Comparison of ENCODE assay signal across 1 cellular context in the genomic region with DNA sequence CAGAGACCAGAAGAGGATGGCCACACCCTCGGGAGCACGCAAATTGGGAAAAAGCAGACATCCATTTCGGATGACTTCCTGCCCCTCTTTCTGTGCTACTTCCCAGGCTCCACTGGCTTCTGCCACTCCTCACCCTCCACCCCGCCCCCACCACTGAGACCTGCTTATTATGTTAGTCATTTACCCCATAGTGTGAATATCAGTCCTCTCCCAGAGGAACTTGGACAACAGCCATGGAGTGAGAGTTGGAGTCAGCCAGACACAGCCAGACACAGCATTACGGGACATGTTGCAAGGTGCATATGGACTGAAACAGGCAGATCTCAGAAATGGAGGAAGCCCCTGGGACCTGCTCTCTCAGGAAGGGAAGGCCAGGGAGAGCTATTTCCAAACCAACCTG.
TF ChIP-seq lines count a peak whose summit lies in the region.

No MANE protein-coding gene starts in this region.

TF ChIP-seq in HepG2, 621 proteins besides CTCF, POLR2A, EP300 and RAD21 (continued from another document):
- no peak for TF ChIP-seq ZBTB20 (CRISPR knock-in tag; IDR thresholded peaks at IDR 0.05; ENCODE audit: borderline replicate concordance, low read depth)
- no peak for TF ChIP-seq HMG20A (CRISPR knock-in tag; IDR thresholded peaks at IDR 0.05; ENCODE audit: borderline replicate concordance)
- no peak for TF ChIP-seq GATAD2A (CRISPR knock-in tag; IDR thresholded peaks at IDR 0.05)
- TF ChIP-seq ZNF260 (CRISPR knock-in tag; IDR thresholded peaks at IDR 0.05; ENCODE audit: borderline replicate concordance, low read depth): no peak
- TF ChIP-seq, protein P1, sequence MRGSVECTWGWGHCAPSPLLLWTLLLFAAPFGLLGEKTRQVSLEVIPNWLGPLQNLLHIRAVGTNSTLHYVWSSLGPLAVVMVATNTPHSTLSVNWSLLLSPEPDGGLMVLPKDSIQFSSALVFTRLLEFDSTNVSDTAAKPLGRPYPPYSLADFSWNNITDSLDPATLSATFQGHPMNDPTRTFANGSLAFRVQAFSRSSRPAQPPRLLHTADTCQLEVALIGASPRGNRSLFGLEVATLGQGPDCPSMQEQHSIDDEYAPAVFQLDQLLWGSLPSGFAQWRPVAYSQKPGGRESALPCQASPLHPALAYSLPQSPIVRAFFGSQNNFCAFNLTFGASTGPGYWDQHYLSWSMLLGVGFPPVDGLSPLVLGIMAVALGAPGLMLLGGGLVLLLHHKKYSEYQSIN (CRISPR knock-in tag; IDR thresholded peaks at IDR 0.05; ENCODE audit: borderline replicate concordance): no peak
- TF ChIP-seq, protein P2, sequence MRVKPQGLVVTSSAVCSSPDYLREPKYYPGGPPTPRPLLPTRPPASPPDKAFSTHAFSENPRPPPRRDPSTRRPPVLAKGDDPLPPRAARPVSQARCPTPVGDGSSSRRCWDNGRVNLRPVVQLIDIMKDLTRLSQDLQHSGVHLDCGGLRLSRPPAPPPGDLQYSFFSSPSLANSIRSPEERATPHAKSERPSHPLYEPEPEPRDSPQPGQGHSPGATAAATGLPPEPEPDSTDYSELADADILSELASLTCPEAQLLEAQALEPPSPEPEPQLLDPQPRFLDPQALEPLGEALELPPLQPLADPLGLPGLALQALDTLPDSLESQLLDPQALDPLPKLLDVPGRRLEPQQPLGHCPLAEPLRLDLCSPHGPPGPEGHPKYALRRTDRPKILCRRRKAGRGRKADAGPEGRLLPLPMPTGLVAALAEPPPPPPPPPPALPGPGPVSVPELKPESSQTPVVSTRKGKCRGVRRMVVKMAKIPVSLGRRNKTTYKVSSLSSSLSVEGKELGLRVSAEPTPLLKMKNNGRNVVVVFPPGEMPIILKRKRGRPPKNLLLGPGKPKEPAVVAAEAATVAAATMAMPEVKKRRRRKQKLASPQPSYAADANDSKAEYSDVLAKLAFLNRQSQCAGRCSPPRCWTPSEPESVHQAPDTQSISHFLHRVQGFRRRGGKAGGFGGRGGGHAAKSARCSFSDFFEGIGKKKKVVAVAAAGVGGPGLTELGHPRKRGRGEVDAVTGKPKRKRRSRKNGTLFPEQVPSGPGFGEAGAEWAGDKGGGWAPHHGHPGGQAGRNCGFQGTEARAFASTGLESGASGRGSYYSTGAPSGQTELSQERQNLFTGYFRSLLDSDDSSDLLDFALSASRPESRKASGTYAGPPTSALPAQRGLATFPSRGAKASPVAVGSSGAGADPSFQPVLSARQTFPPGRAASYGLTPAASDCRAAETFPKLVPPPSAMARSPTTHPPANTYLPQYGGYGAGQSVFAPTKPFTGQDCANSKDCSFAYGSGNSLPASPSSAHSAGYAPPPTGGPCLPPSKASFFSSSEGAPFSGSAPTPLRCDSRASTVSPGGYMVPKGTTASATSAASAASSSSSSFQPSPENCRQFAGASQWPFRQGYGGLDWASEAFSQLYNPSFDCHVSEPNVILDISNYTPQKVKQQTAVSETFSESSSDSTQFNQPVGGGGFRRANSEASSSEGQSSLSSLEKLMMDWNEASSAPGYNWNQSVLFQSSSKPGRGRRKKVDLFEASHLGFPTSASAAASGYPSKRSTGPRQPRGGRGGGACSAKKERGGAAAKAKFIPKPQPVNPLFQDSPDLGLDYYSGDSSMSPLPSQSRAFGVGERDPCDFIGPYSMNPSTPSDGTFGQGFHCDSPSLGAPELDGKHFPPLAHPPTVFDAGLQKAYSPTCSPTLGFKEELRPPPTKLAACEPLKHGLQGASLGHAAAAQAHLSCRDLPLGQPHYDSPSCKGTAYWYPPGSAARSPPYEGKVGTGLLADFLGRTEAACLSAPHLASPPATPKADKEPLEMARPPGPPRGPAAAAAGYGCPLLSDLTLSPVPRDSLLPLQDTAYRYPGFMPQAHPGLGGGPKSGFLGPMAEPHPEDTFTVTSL (CRISPR knock-in tag; IDR thresholded peaks at IDR 0.05; ENCODE audit: borderline replicate concordance): no peak
- no peak for TF ChIP-seq RBFOX2 (IDR thresholded peaks at IDR 0.05; ENCODE audit: low read depth, low read length)
- TF ChIP-seq NCOA1 (CRISPR knock-in tag; IDR thresholded peaks at IDR 0.05): no peak
- no peak for TF ChIP-seq BORCS8-MEF2B (CRISPR knock-in tag; IDR thresholded peaks at IDR 0.05)
- no peak for TF ChIP-seq RBAK (CRISPR knock-in tag; IDR thresholded peaks at IDR 0.05)
- TF ChIP-seq, protein P3, sequence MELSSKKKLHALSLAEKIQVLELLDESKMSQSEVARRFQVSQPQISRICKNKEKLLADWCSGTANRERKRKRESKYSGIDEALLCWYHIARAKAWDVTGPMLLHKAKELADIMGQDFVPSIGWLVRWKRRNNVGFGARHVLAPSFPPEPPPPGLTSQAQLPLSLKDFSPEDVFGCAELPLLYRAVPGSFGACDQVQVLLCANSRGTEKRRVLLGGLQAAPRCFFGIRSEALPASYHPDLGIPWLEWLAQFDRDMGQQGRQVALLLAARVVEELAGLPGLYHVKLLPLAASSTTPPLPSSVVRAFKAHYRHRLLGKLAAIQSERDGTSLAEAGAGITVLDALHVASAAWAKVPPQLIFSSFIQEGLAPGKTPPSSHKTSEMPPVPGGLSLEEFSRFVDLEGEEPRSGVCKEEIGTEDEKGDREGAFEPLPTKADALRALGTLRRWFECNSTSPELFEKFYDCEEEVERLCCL (CRISPR knock-in tag; IDR thresholded peaks at IDR 0.05; ENCODE audit: borderline replicate concordance): no peak
- TF ChIP-seq FLYWCH1 (CRISPR knock-in tag; IDR thresholded peaks at IDR 0.05): no peak
- TF ChIP-seq RELA (CRISPR knock-in tag; IDR thresholded peaks at IDR 0.05): no peak
- no peak for TF ChIP-seq NFKBIZ (CRISPR knock-in tag; IDR thresholded peaks at IDR 0.05)
- TF ChIP-seq HOXA5 (CRISPR knock-in tag; IDR thresholded peaks at IDR 0.05): no peak
